Comparison of ENCODE assay signal across 1 cellular context in genomic region chr16:87407511-87408112, GRCh38.
TF ChIP-seq lines count a peak whose summit lies in the region.

No MANE protein-coding gene starts in this region.

TF ChIP-seq in GM12878, 131 proteins besides CTCF, POLR2A, EP300 and RAD21 (continued from another document and continues in another):
- TF ChIP-seq, protein P1, sequence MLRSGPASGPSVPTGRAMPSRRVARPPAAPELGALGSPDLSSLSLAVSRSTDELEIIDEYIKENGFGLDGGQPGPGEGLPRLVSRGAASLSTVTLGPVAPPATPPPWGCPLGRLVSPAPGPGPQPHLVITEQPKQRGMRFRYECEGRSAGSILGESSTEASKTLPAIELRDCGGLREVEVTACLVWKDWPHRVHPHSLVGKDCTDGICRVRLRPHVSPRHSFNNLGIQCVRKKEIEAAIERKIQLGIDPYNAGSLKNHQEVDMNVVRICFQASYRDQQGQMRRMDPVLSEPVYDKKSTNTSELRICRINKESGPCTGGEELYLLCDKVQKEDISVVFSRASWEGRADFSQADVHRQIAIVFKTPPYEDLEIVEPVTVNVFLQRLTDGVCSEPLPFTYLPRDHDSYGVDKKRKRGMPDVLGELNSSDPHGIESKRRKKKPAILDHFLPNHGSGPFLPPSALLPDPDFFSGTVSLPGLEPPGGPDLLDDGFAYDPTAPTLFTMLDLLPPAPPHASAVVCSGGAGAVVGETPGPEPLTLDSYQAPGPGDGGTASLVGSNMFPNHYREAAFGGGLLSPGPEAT (IDR thresholded peaks at IDR 0.05; ENCODE audit: low read depth) = 0 out of 2 replicates have a peak, but pooled peaks have one; percentile 13
- TF ChIP-seq SREBF2 (IDR thresholded peaks at IDR 0.05; ENCODE audit: low read length) (no peak), ZNF274 (IDR thresholded peaks at IDR 0.05; ENCODE audit: insufficient read depth, insufficient read length) (no peak), ZBTB4 (CRISPR knock-in tag; IDR thresholded peaks at IDR 0.05) (no peak), ZBTB33 (IDR thresholded peaks at IDR 0.05) (no peak), CBX5 (IDR thresholded peaks at IDR 0.05; ENCODE audit: low read depth) (no peak), RFX5 (IDR thresholded peaks at IDR 0.05; ENCODE audit: low read depth, low read length) (0 out of 2 replicates have a peak, but pooled peaks have one; percentile 23), E2F4 (IDR thresholded peaks at IDR 0.05; ENCODE audit: low read depth, low read length) (no peak), CEBPB (IDR thresholded peaks at IDR 0.05; ENCODE audit: borderline replicate concordance in 1 of 2, low read depth in 2 of 2, low read length in 2 of 2) (no peak; a peak in 1 of 4 replicates), SIN3A (IDR thresholded peaks at IDR 0.05; ENCODE audit: low read depth, low read length) (no peak), CHD2 (IDR thresholded peaks at IDR 0.05; ENCODE audit: borderline replicate concordance, low read depth, low read length) (no peak), RB1 (IDR thresholded peaks at IDR 0.05; ENCODE audit: borderline replicate concordance) (no peak), CUX1 (IDR thresholded peaks at IDR 0.05; ENCODE audit: insufficient replicate concordance, low read depth, low read length) (no peak), ZBED1 (IDR thresholded peaks at IDR 0.05; ENCODE audit: borderline replicate concordance) (no peak; the same call in 1 of the 2 replicates), ATF2 (IDR thresholded peaks at IDR 0.05; ENCODE audit: low read length) (0 out of 2 replicates have a peak, but pooled peaks have one; percentile 42), GABPA (IDR thresholded peaks at IDR 0.05; ENCODE audit: low read depth) (0 out of 2 replicates have a peak, but pooled peaks have one; percentile 16), FOXM1 (IDR thresholded peaks at IDR 0.05; ENCODE audit: low read depth, low read length) (peak; percentile 56; the same call in 1 of the 2 replicates), ESRRA (IDR thresholded peaks at IDR 0.05; ENCODE audit: low read length) (no peak), SUZ12 (IDR thresholded peaks at IDR 0.05; ENCODE audit: unreplicated experiment) (no peak), MEF2B (IDR thresholded peaks at IDR 0.05; ENCODE audit: partially characterized antibody, poor library complexity, severe bottlenecking) (peak; percentile 27), RUNX3 (IDR thresholded peaks at IDR 0.05; ENCODE audit: low read length) (peak; percentile 99), USF1 (IDR thresholded peaks at IDR 0.05; ENCODE audit: borderline replicate concordance, extremely low read length, insufficient read depth, low read depth, low read length) (no peak), ETV6 (conservative IDR thresholded peaks at IDR 0.05 in 1 of 2, IDR thresholded peaks at IDR 0.05 in 1 of 2; ENCODE audit: borderline replicate concordance in 1 of 2, low read depth in 1 of 2) (peak in 1 of 2 experiments; percentile 82; a peak in 2 of 4 replicates), CHD4 (IDR thresholded peaks at IDR 0.05) (no peak)
- TF ChIP-seq, protein P2, sequence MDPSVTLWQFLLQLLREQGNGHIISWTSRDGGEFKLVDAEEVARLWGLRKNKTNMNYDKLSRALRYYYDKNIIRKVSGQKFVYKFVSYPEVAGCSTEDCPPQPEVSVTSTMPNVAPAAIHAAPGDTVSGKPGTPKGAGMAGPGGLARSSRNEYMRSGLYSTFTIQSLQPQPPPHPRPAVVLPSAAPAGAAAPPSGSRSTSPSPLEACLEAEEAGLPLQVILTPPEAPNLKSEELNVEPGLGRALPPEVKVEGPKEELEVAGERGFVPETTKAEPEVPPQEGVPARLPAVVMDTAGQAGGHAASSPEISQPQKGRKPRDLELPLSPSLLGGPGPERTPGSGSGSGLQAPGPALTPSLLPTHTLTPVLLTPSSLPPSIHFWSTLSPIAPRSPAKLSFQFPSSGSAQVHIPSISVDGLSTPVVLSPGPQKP (IDR thresholded peaks at IDR 0.05; ENCODE audit: low read depth, low read length) = no peak
- TF ChIP-seq, protein P3, sequence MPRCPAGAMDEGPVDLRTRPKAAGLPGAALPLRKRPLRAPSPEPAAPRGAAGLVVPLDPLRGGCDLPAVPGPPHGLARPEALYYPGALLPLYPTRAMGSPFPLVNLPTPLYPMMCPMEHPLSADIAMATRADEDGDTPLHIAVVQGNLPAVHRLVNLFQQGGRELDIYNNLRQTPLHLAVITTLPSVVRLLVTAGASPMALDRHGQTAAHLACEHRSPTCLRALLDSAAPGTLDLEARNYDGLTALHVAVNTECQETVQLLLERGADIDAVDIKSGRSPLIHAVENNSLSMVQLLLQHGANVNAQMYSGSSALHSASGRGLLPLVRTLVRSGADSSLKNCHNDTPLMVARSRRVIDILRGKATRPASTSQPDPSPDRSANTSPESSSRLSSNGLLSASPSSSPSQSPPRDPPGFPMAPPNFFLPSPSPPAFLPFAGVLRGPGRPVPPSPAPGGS (IDR thresholded peaks at IDR 0.05; ENCODE audit: borderline replicate concordance, insufficient read depth, low read depth, low read length, poor library complexity, severe bottlenecking) = peak; percentile 13
- TF ChIP-seq, protein P4, sequence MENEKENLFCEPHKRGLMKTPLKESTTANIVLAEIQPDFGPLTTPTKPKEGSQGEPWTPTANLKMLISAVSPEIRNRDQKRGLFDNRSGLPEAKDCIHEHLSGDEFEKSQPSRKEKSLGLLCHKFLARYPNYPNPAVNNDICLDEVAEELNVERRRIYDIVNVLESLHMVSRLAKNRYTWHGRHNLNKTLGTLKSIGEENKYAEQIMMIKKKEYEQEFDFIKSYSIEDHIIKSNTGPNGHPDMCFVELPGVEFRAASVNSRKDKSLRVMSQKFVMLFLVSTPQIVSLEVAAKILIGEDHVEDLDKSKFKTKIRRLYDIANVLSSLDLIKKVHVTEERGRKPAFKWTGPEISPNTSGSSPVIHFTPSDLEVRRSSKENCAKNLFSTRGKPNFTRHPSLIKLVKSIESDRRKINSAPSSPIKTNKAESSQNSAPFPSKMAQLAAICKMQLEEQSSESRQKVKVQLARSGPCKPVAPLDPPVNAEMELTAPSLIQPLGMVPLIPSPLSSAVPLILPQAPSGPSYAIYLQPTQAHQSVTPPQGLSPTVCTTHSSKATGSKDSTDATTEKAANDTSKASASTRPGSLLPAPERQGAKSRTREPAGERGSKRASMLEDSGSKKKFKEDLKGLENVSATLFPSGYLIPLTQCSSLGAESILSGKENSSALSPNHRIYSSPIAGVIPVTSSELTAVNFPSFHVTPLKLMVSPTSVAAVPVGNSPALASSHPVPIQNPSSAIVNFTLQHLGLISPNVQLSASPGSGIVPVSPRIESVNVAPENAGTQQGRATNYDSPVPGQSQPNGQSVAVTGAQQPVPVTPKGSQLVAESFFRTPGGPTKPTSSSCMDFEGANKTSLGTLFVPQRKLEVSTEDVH (IDR thresholded peaks at IDR 0.05; ENCODE audit: low read depth, partially characterized antibody) = no peak
- TF ChIP-seq, protein P5, sequence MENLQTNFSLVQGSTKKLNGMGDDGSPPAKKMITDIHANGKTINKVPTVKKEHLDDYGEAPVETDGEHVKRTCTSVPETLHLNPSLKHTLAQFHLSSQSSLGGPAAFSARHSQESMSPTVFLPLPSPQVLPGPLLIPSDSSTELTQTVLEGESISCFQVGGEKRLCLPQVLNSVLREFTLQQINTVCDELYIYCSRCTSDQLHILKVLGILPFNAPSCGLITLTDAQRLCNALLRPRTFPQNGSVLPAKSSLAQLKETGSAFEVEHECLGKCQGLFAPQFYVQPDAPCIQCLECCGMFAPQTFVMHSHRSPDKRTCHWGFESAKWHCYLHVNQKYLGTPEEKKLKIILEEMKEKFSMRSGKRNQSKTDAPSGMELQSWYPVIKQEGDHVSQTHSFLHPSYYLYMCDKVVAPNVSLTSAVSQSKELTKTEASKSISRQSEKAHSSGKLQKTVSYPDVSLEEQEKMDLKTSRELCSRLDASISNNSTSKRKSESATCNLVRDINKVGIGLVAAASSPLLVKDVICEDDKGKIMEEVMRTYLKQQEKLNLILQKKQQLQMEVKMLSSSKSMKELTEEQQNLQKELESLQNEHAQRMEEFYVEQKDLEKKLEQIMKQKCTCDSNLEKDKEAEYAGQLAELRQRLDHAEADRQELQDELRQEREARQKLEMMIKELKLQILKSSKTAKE (IDR thresholded peaks at IDR 0.05; ENCODE audit: low read depth, poor library complexity, severe bottlenecking) = peak; percentile 68
